In the genomic region with DNA sequence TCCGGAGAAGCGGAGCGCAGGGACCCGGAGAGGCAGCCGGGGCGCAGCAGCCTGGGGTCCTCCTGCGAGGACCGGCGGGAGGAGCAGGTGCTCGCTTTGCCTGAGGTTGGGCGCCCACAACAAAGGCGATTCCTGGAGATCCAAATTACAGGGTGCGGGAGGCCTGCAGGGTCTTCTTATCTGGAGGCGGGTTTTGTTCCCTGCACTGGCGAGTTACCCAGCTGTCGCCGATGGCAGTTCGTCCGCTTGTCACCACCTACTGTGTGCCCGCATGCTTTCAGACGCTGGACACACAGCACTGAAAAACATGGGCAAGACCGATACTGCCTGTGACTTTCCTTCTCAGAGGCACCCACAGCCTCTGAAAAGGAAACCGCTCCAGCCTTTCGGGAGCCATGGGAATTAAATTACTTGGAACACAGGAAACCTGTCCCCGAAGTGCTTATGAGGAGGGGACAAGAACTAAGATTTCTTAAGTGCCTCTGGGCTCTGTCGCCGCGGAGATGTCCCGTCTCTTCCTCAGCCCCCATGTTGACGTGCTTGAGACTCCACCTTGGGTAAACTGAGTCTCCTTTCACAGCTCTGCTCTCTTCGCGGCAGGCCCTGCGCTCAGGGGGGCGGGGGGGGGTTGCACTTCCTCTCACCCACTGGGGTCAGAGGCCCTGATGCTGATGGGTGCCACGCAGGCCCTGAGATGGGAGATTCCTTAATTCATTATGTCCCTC, we compare ENCODE assay signal across 8 cellular contexts. TPM values are rescaled to one million over a fixed set of nuclear protein-coding genes. Genes with fewer than 3 reads are reported as not detected.
DNase-seq lines count a peak whose midpoint lies in the region; ATAC-seq and TF ChIP-seq lines count a peak whose summit lies in the region.

No MANE protein-coding gene starts in this region.

- H3K4me3 ChIP-seq in HAP-1, result peak overlapping the region; percentile 42
- peak overlapping the region; percentile 69 to 89 for H3K4me3 ChIP-seq in SK-N-SH (ENCODE audit: low read depth in 2 of 2, low read length in 1 of 2)
- peak overlapping the region; percentile 58 to 99 (median 88) for H3K4me3 ChIP-seq in heart left ventricle
- H3K4me3 ChIP-seq in retinal pigment epithelial cell (ENCODE audit: low read length), result peak overlapping the region; percentile 49
- H3K4me3 ChIP-seq in MG63, result no peak overlapping the region; the same call in 1 of the 2 replicates

- no peaks in the 10 kb centered on the region for H3K9me3 ChIP-seq in HAP-1
- H3K9me3 ChIP-seq in SK-N-SH, result no peaks in the 10 kb centered on the region
- H3K9me3 ChIP-seq in heart left ventricle, result no peaks in the 10 kb centered on the region
- no peaks in the 10 kb centered on the region for H3K9me3 ChIP-seq in MG63

- peak overlapping the region; percentile 88 for H3K4me2 ChIP-seq in SK-N-SH

- H3K9me2 ChIP-seq in SK-N-SH, result no peaks in the 10 kb centered on the region

- WGBS in SK-N-SH (ENCODE audit: low lambda C conversion rate), result 73% methylated on average over 20 of the region's 35 CpGs
- WGBS in heart left ventricle, 4 donors, result 10 to 37% (median 18%) methylated on average over 16 to 35 of the region's 35 CpGs

- H3K9ac ChIP-seq in SK-N-SH, result peak overlapping the region; percentile 63; the same call in 1 of the 2 replicates

- ATAC-seq in heart left ventricle (no peak), foreskin keratinocyte (no peak), GM19324 (IDR thresholded peaks at IDR 0.05; ENCODE audit: low FRiP score, unreplicated experiment) (no peak), HG03432 (IDR thresholded peaks at IDR 0.05; ENCODE audit: unreplicated experiment) (no peak)

- intact Hi-C loops in heart left ventricle (cut with DNase I), result loop anchor here (1.0 to 10.0 kb wide), 10 partner anchors 42 to 375 kb away; a partner anchor contains a TSS

- H3K4me1 ChIP-seq in HAP-1 (peaks cover 10% of the 10 kb centered on the region), SK-N-SH (ENCODE audit: control insufficient read depth in 1 of 2, insufficient read depth in 2 of 2, low read depth in 1 of 2, low read length in 1 of 2) (peaks cover 0 to 22% of the 10 kb centered on the region in 2 experiments; a peak in 1 of 4 replicates), heart left ventricle (peaks cover 0 to 32% (median 20%) of the 10 kb centered on the region in 12 donors), foreskin keratinocyte (no peaks in the 10 kb centered on the region)

- TF ChIP-seq EP300 in SK-N-SH (IDR thresholded peaks at IDR 0.05; ENCODE audit: borderline replicate concordance in 1 of 2, low read depth in 1 of 2, low read length in 1 of 2), result no peak

- peaks cover 18% of the 10 kb centered on the region for H4K20me1 ChIP-seq in SK-N-SH (ENCODE audit: insufficient read depth)

- TF ChIP-seq CTCF in SK-N-SH (IDR thresholded peaks at IDR 0.05), result no peak
- TF ChIP-seq CTCF in heart left ventricle (IDR thresholded peaks at IDR 0.05), result no peak
- no peak for TF ChIP-seq CTCF in retinal pigment epithelial cell (conservative IDR thresholded peaks at IDR 0.05; ENCODE audit: low read depth, low read length)
- TF ChIP-seq CTCF in foreskin keratinocyte (conservative IDR thresholded peaks at IDR 0.05), result no peak

- H3K36me3 ChIP-seq in HAP-1 (replicated peaks) (no peaks in the 10 kb centered on the region; the same call in 1 of the 2 replicates), SK-N-SH (replicated peaks in 1 of 2; ENCODE audit: control insufficient read depth in 1 of 2, insufficient read depth in 2 of 2, low read length in 1 of 2) (peaks cover 0 to 14% of the 10 kb centered on the region in 2 experiments), heart left ventricle (peaks cover 0 to 4% (median 0%) of the 10 kb centered on the region in 9 donors), MG63 (no peaks in the 10 kb centered on the region)

- peaks cover 27% of the 10 kb centered on the region for H3K79me2 ChIP-seq in SK-N-SH (ENCODE audit: insufficient read depth)

- no peaks in the 10 kb centered on the region for H3K27me3 ChIP-seq in HAP-1 (ENCODE audit: low read depth)
- no peaks in the 10 kb centered on the region for H3K27me3 ChIP-seq in SK-N-SH (ENCODE audit: insufficient read depth)
- peaks cover 0 to 10% (median 0%) of the 10 kb centered on the region in 9 donors for H3K27me3 ChIP-seq in heart left ventricle
- peaks cover 4% of the 10 kb centered on the region for H3K27me3 ChIP-seq in foreskin keratinocyte
- no peaks in the 10 kb centered on the region for H3K27me3 ChIP-seq in MG63

- no peak overlapping the region; a peak in 1 of 4 replicates for H3K27ac ChIP-seq in SK-N-SH (ENCODE audit: low read depth in 2 of 2, low read length in 1 of 2)
- peak overlapping the region; percentile 26 to 88 (median 80) for H3K27ac ChIP-seq in heart left ventricle
- H3K27ac ChIP-seq in foreskin keratinocyte, result no peak overlapping the region

- H2AFZ ChIP-seq in SK-N-SH (ENCODE audit: low read depth), result peak overlapping the region; percentile 70; the same call in 1 of the 2 replicates

- no peak for TF ChIP-seq POLR2A in heart left ventricle (IDR thresholded peaks at IDR 0.05)

- CTCF ChIA-PET in SK-N-SH (lab: Yijun Ruan, JAX), result interaction anchor here (0.8 to 4.7 kb wide), 15 partner anchors 9 to 261 kb away, joined by 3 to 43 read pairs (median 9); a partner anchor contains a TSS

- POLR2A ChIA-PET in SK-N-SH (lab: Yijun Ruan, JAX), result interaction anchor here (1.5 kb wide), 1 partner anchor 43 kb away, joined by 4 read pairs; no protein-coding TSS in a partner anchor

- DNase-seq in HAP-1 (ENCODE audit: low spot score in 2 of 2) (no peak), SK-N-SH (no peak), heart left ventricle (peak in 2 of 5 donors; percentile 15 to 32), retinal pigment epithelial cell (ENCODE audit: low read depth) (no peak), foreskin keratinocyte (no peak), MG63 (no peak)

- TF ChIP-seq RAD21 in SK-N-SH (IDR thresholded peaks at IDR 0.05; ENCODE audit: low read length), result no peak

- H3F3A ChIP-seq in SK-N-SH (replicated peaks; ENCODE audit: insufficient read depth), result peaks cover 5% of the 10 kb centered on the region

- in situ Hi-C loops in HAP-1 (cut with MboI; ENCODE audit: low sequenced_read_pairs), result loop anchor here (5.0 kb wide), 1 partner anchor 47 kb away; no protein-coding TSS in a partner anchor

TF ChIP-seq in SK-N-SH, 30 proteins besides CTCF, POLR2A, EP300 and RAD21:
- no peak for TF ChIP-seq RCOR1 (IDR thresholded peaks at IDR 0.05; ENCODE audit: low read length)

RNA-seq across cellular contexts. Expression of a gene that starts 1.3 kb away (rescaled TPM):
- 8.7 and 10.3 TPM in 2 replicates for polyA plus RNA-seq in SK-N-SH (2012; rRNA removed)
- 7.3 and 9.2 TPM in 2 replicates for polyA plus RNA-seq in SK-N-SH (2012; cell fraction: cytosol; rRNA removed)
- polyA plus RNA-seq in SK-N-SH (2012; cell fraction: nucleus; rRNA removed), result 12.9 and 14.5 TPM in 2 replicates
- 10 to 100 TPM in 5 of 9 donors, 1 to 10 TPM in 4; 8.1 to 17.9 (median 10.6) TPM for total RNA-seq in heart left ventricle
- polyA plus RNA-seq in heart left ventricle, result 1 to 10 TPM; 4.6 to 6.3 TPM
- 5.4 and 5.6 TPM in 2 replicates for total RNA-seq in foreskin keratinocyte
- 2.4 and 2.5 TPM in 2 replicates for polyA plus RNA-seq in foreskin keratinocyte
- total RNA-seq in MG63 (2014; rRNA removed; shearing (Covaris generic); ENCODE audit: low replicate concordance), result 5.1 and 8.6 TPM in 2 replicates

RNA-seq across cellular contexts. Expression of a gene that starts 43.4 kb away (rescaled TPM):
- polyA plus RNA-seq in SK-N-SH (2012; rRNA removed) (39.2 and 45.0 TPM in 2 replicates), heart left ventricle (10 to 100 TPM; 11.6 to 12.0 TPM), foreskin keratinocyte (24.4 and 29.0 TPM in 2 replicates)
- 23.7 and 31.3 TPM in 2 replicates for polyA plus RNA-seq in SK-N-SH (2012; cell fraction: cytosol; rRNA removed)
- 39.0 and 49.5 TPM in 2 replicates for polyA plus RNA-seq in SK-N-SH (2012; cell fraction: nucleus; rRNA removed)
- total RNA-seq in heart left ventricle (10 to 100 TPM in 6 of 9 donors, 1 to 10 TPM in 3; 7.8 to 11.8 (median 10.6) TPM), foreskin keratinocyte (20.6 and 26.6 TPM in 2 replicates)
- 15.1 and 26.2 TPM in 2 replicates for total RNA-seq in MG63 (2014; rRNA removed; shearing (Covaris generic); ENCODE audit: low replicate concordance)

Comparison
In these comparisons a context has a peak if more than half of its experiments do, and no peak if none do; other contexts are left out.
1. H3K27ac ChIP-seq: peak in heart left ventricle (12 of 12); none in SK-N-SH (0 of 2) and foreskin keratinocyte (single experiment).